ENCODE assay signal across 29 cellular contexts in the genomic region with DNA sequence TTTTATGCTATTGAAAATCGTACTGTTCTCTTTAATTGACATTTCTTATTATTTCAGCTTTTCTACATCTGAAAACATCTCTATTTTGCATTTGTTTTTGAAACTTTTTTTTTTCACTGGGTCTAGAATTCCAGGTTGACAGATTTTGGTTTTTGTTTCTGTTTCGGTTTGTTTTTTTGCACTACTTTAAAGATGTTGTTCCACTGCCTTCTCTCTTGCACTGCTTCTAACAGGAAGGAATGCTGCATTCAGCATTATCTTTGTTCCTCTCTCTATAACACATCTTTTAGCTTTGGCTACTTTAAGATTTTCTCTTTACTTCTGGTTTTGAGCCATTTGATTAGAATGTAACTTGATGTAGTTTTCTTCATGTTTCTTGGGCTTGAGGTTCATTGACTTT. TPM values are rescaled to one million over a fixed set of nuclear protein-coding genes. Genes with fewer than 3 reads are reported as not detected.
"Had no signal": no experiment of that assay in that cellular context is flagged by ENCODE, and none has a peak within 500 bp of the region (broad histone marks: within the 10 kb centered on the region; RNA-seq: fewer than 3 reads in every experiment).

No MANE protein-coding gene starts in this region.

- FAIRE-seq: colon, frontal cortex had no signal

- H3K36me3 ChIP-seq: breast epithelium, esophagus muscularis mucosa, neural progenitor cell, uterus had no signal

- H3K4me3 Mint-ChIP-seq: activated CD4-positive, alpha-beta memory T cell treated with anti-CD3 and anti-CD28 coated beads for 36 hours; central memory CD8-positive, alpha-beta T cell; immature natural killer cell; mesothelial cell of epicardium; naive thymus-derived CD8-positive, alpha-beta T cell; neural progenitor cell; stimulated activated naive B cell treated with anti-CD40 and anti-IgM and Interleukin-4, amounts not matched to agents 10 μg/mL and 1 μg/mL and 100 μg/mL, for 72 hours had no signal

- H3K27me3 ChIP-seq: breast epithelium, dorsolateral prefrontal cortex, esophagus muscularis mucosa, hepatocyte, neural progenitor cell, uterus had no signal

- H3K9me3 ChIP-seq: breast epithelium, esophagus muscularis mucosa, uterus had no signal

- DNase-seq: activated CD4-positive, alpha-beta memory T cell treated with anti-CD3 and anti-CD28 coated beads for 36 hours; activated CD4-positive, alpha-beta T cell treated with anti-CD3 and anti-CD28 coated beads for 1 hour; activated T-cell treated with anti-CD3 and anti-CD28 coated beads for 4 hours; amniotic stem cell; dorsolateral prefrontal cortex; glutamatergic neuron; immature natural killer cell; left ventricle myocardium superior; mammary epithelial cell; naive thymus-derived CD8-positive, alpha-beta T cell; posterior cingulate gyrus; stimulated activated CD4-positive, alpha-beta T cell treated with anti-CD3 and anti-CD28 coated beads, Interleukin-15, amount 100 ng/mL, for 24 hours; stimulated activated naive B cell treated with anti-CD40 and anti-IgM and Interleukin-4, amounts not matched to agents 10 μg/mL and 1 μg/mL and 100 μg/mL, for 72 hours; trophoblast cell; uterus had no signal

- H3K4me1 ChIP-seq: breast epithelium, esophagus muscularis mucosa, neural progenitor cell, uterus had no signal

- ATAC-seq: activated naive CD4-positive, alpha-beta T cell treated with anti-CD3 and anti-CD28 coated beads, Interleukin-2, amount 50 U/mL, for 72 hours; left ventricle myocardium superior; naive thymus-derived CD8-positive, alpha-beta T cell; sciatic nerve; stimulated activated naive B cell treated with anti-CD40 and anti-IgM and Interleukin-4, amounts not matched to agents 10 μg/mL and 1 μg/mL and 100 μg/mL, for 72 hours had no signal

- H3K9me3 Mint-ChIP-seq: activated CD4-positive, alpha-beta memory T cell treated with anti-CD3 and anti-CD28 coated beads for 36 hours; central memory CD8-positive, alpha-beta T cell; neural progenitor cell; stimulated activated naive B cell treated with anti-CD40 and anti-IgM and Interleukin-4, amounts not matched to agents 10 μg/mL and 1 μg/mL and 100 μg/mL, for 72 hours had no signal

- H3K27ac ChIP-seq: breast epithelium, dorsolateral prefrontal cortex, esophagus muscularis mucosa, hepatocyte, neural progenitor cell, uterus had no signal

- H3K36me3 Mint-ChIP-seq: activated CD4-positive, alpha-beta memory T cell treated with anti-CD3 and anti-CD28 coated beads for 36 hours; mesothelial cell of epicardium; naive thymus-derived CD8-positive, alpha-beta T cell; neural progenitor cell; stimulated activated naive B cell treated with anti-CD40 and anti-IgM and Interleukin-4, amounts not matched to agents 10 μg/mL and 1 μg/mL and 100 μg/mL, for 72 hours had no signal

- H3K4me1 Mint-ChIP-seq: immature natural killer cell; mesothelial cell of epicardium; neural progenitor cell; stimulated activated naive B cell treated with anti-CD40 and anti-IgM and Interleukin-4, amounts not matched to agents 10 μg/mL and 1 μg/mL and 100 μg/mL, for 72 hours had no signal

- H3K27ac Mint-ChIP-seq: activated CD4-positive, alpha-beta memory T cell treated with anti-CD3 and anti-CD28 coated beads for 36 hours; activated naive CD4-positive, alpha-beta T cell treated with anti-CD3 and anti-CD28 coated beads, Interleukin-2, amount 50 U/mL, for 72 hours; immature natural killer cell; mesothelial cell of epicardium; neural progenitor cell; stimulated activated naive B cell treated with anti-CD40 and anti-IgM and Interleukin-4, amounts not matched to agents 10 μg/mL and 1 μg/mL and 100 μg/mL, for 72 hours had no signal

- H3K4me3 ChIP-seq: breast epithelium, dorsolateral prefrontal cortex, esophagus muscularis mucosa, hepatocyte, neural progenitor cell, smooth muscle cell, uterus had no signal

RNA-seq across cellular contexts. Expression of a gene that starts 20.1 kb away (rescaled TPM):
- total RNA-seq: activated CD4-positive, alpha-beta memory T cell treated with anti-CD3 and anti-CD28 coated beads for 36 hours; breast epithelium; dorsolateral prefrontal cortex; esophagus muscularis mucosa; frontal cortex; left ventricle myocardium superior; mammary epithelial cell; mesothelial cell of epicardium; naive thymus-derived CD8-positive, alpha-beta T cell; omental fat pad; sciatic nerve; smooth muscle cell; T-helper 1 cell treated with Interleukin-12 subunit alpha and Interleukin-12 subunit beta and Interleukin-4 antibody, amounts not matched to agents 30 ng/mL and 1 ng/mL, for 36 hours; temporal lobe; uterus had no signal
- polyA plus RNA-seq: immature natural killer cell; mammary epithelial cell; naive thymus-derived CD8-positive, alpha-beta T cell; smooth muscle cell had no signal

RNA-seq across cellular contexts. Expression of a gene that starts 22.1 kb away (rescaled TPM):
- total RNA-seq: breast epithelium; esophagus muscularis mucosa; frontal cortex; left ventricle myocardium superior; mammary epithelial cell; mesothelial cell of epicardium; naive thymus-derived CD8-positive, alpha-beta T cell; omental fat pad; sciatic nerve; smooth muscle cell; temporal lobe; uterus had no signal
- polyA plus RNA-seq: immature natural killer cell, mammary epithelial cell, smooth muscle cell had no signal
